In genomic region chr18:49014605-49015267, GRCh38 we compare ENCODE assay signal across 1 cellular context.
TF ChIP-seq lines count a peak whose summit lies in the region.

No MANE protein-coding gene starts in this region.

TF ChIP-seq in HepG2, 621 proteins besides CTCF, POLR2A, EP300 and RAD21 (continued from another document):
- TF ChIP-seq CEBPB (IDR thresholded peaks at IDR 0.05; ENCODE audit: borderline replicate concordance, low read depth, low read length) (peak; percentile 82; the same call in 1 of the 2 replicates), TGIF2 (CRISPR knock-in tag; IDR thresholded peaks at IDR 0.05) (no peak), CREB1 (IDR thresholded peaks at IDR 0.05) (0 out of 2 replicates have a peak, but pooled peaks have one; percentile 32), CREB1 (CRISPR knock-in tag; IDR thresholded peaks at IDR 0.05) (no peak), ZNF468 (CRISPR knock-in tag; IDR thresholded peaks at IDR 0.05) (no peak), GATAD2A (CRISPR knock-in tag; IDR thresholded peaks at IDR 0.05) (0 out of 2 replicates have a peak, but pooled peaks have one; percentile 14), KDM3A (CRISPR knock-in tag; IDR thresholded peaks at IDR 0.05; ENCODE audit: low read depth) (no peak), ZNF10 (CRISPR knock-in tag; IDR thresholded peaks at IDR 0.05; ENCODE audit: borderline replicate concordance, low read depth) (no peak), NR2F6 (IDR thresholded peaks at IDR 0.05) (no peak), NR2F6 (CRISPR knock-in tag; IDR thresholded peaks at IDR 0.05) (no peak), CEBPG (CRISPR knock-in tag; IDR thresholded peaks at IDR 0.05) (peak; percentile 60), REPIN1 (CRISPR knock-in tag; IDR thresholded peaks at IDR 0.05; ENCODE audit: borderline replicate concordance, low read depth) (no peak), ZNF577 (CRISPR knock-in tag; IDR thresholded peaks at IDR 0.05; ENCODE audit: borderline replicate concordance, low read depth) (no peak), TAF15 (IDR thresholded peaks at IDR 0.05; ENCODE audit: low read depth, low read length, poor library complexity, severe bottlenecking) (no peak), ZNF354B (CRISPR knock-in tag; IDR thresholded peaks at IDR 0.05) (no peak), ZNF362 (CRISPR knock-in tag; IDR thresholded peaks at IDR 0.05; ENCODE audit: borderline replicate concordance) (no peak), ZNF777 (CRISPR knock-in tag; IDR thresholded peaks at IDR 0.05) (no peak), CENPBD1 (CRISPR knock-in tag; IDR thresholded peaks at IDR 0.05; ENCODE audit: borderline replicate concordance, low read depth) (no peak), ZNF546 (CRISPR knock-in tag; conservative IDR thresholded peaks at IDR 0.05) (no peak), ZBTB10 (CRISPR knock-in tag; IDR thresholded peaks at IDR 0.05; ENCODE audit: borderline replicate concordance) (no peak), TBX3 (IDR thresholded peaks at IDR 0.05; ENCODE audit: borderline replicate concordance) (no peak), HDAC6 (IDR thresholded peaks at IDR 0.05; ENCODE audit: low read depth, low read length) (no peak)
